Comparison of ENCODE assay signal across 1 cellular context in genomic region chr2:101985101-101985792, GRCh38.
TF ChIP-seq lines count a peak whose summit lies in the region.

No MANE protein-coding gene starts in this region.

TF ChIP-seq in HepG2, 621 proteins besides CTCF, POLR2A, EP300 and RAD21:
- no peak for TF ChIP-seq SMAD9 (CRISPR knock-in tag; IDR thresholded peaks at IDR 0.05)
- peak; percentile 86 for TF ChIP-seq ZEB1 (IDR thresholded peaks at IDR 0.05; ENCODE audit: insufficient replicate concordance, low read depth)
- TF ChIP-seq ZNF609 (CRISPR knock-in tag; IDR thresholded peaks at IDR 0.05; ENCODE audit: borderline replicate concordance), result 0 out of 2 replicates have a peak, but pooled peaks have one; percentile 3
- no peak for TF ChIP-seq ZNF772 (CRISPR knock-in tag; IDR thresholded peaks at IDR 0.05)
- 0 out of 2 replicates have a peak, but pooled peaks have one; percentile 39 for TF ChIP-seq PHF21A (CRISPR knock-in tag; IDR thresholded peaks at IDR 0.05)
- no peak for TF ChIP-seq ZNF839 (CRISPR knock-in tag; IDR thresholded peaks at IDR 0.05; ENCODE audit: borderline replicate concordance)
- no peak for TF ChIP-seq MAF1 (CRISPR knock-in tag; IDR thresholded peaks at IDR 0.05; ENCODE audit: borderline replicate concordance)
- 0 out of 2 replicates have a peak, but pooled peaks have one; percentile 41 for TF ChIP-seq ESRRA (CRISPR knock-in tag; IDR thresholded peaks at IDR 0.05; ENCODE audit: low read depth)
- peak; percentile 49 for TF ChIP-seq NR2F6 (IDR thresholded peaks at IDR 0.05)
- TF ChIP-seq NR2F6 (CRISPR knock-in tag; IDR thresholded peaks at IDR 0.05), result no peak
- peak; percentile 39; the same call in 1 of the 2 replicates for TF ChIP-seq PAXIP1 (CRISPR knock-in tag; conservative IDR thresholded peaks at IDR 0.05)
- peak; percentile 47; the same call in 1 of the 2 replicates for TF ChIP-seq HNF4A (CRISPR knock-in tag; IDR thresholded peaks at IDR 0.05)
- TF ChIP-seq TFAP4 (IDR thresholded peaks at IDR 0.05; ENCODE audit: borderline replicate concordance, low read depth), result 0 out of 2 replicates have a peak, but pooled peaks have one; percentile 13
- no peak for TF ChIP-seq ZNF614 (CRISPR knock-in tag; IDR thresholded peaks at IDR 0.05; ENCODE audit: borderline replicate concordance)
- TF ChIP-seq TEAD3 (CRISPR knock-in tag; optimal IDR thresholded peaks at IDR 0.05; ENCODE audit: borderline replicate concordance), result peak; percentile 14
- TF ChIP-seq SAP130 (CRISPR knock-in tag; IDR thresholded peaks at IDR 0.05; ENCODE audit: low read depth), result no peak
- no peak for TF ChIP-seq ZNF770 (CRISPR knock-in tag; IDR thresholded peaks at IDR 0.05)
